In the genomic region with DNA sequence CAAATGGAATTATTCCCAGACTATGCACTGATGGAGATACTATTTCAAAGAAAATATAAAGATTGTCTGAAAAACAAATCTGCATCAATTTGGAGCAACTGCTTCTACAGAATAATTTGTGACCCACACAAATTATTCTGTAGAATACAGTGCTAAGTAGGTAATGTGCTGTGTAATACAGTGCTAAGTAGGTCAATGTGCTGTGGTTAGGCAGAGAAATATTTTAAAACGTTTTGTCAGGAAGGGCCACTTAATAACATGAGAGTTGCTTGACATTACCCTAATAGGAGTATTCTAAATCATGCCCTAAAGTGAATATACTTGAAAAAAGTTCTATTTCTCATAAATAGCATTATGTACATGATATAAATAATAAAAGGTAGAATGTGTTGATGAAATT, we compare ENCODE assay signal across 16 cellular contexts.
DNase-seq lines count a peak whose midpoint lies in the region; ATAC-seq and TF ChIP-seq lines count a peak whose summit lies in the region.
"Had no signal": no experiment of that assay in that cellular context is flagged by ENCODE, and none has a peak within 500 bp of the region (broad histone marks: within the 10 kb centered on the region; RNA-seq: fewer than 3 reads in every experiment).

No MANE protein-coding gene starts in this region.

- H3K36me3 ChIP-seq in mesenchymal stem cell (ENCODE audit: control insufficient read depth in 1 of 2, insufficient read depth in 2 of 2, low read depth in 1 of 2, low read length in 2 of 2) (no peaks in the 10 kb centered on the region), smooth muscle cell (ENCODE audit: low read depth) (no peaks in the 10 kb centered on the region)
- H3K36me3 ChIP-seq: BE2C had no signal

- H3K9me3 ChIP-seq in mesenchymal stem cell (ENCODE audit: control insufficient read depth, low read length) = no peaks in the 10 kb centered on the region
- H3K9me3 ChIP-seq in smooth muscle cell (replicated peaks; ENCODE audit: low read depth) = no peaks in the 10 kb centered on the region
- H3K9me3 ChIP-seq: BE2C had no signal

- H3K27me3 ChIP-seq in mesenchymal stem cell (ENCODE audit: control insufficient read depth in 1 of 2, insufficient read depth in 1 of 2, low read length in 2 of 2) = no peaks in the 10 kb centered on the region
- H3K27me3 ChIP-seq in smooth muscle cell (ENCODE audit: low read depth) = no peaks in the 10 kb centered on the region
- H3K27me3 ChIP-seq: BE2C had no signal

- H3F3A ChIP-seq in smooth muscle cell (ENCODE audit: low read depth) = no peaks in the 10 kb centered on the region

- ATAC-seq in HG02763 (IDR thresholded peaks at IDR 0.05; ENCODE audit: unreplicated experiment) = no peak
- ATAC-seq: HepG2 had no signal

- H4K20me1 ChIP-seq in smooth muscle cell (ENCODE audit: low read depth) = no peaks in the 10 kb centered on the region

- DNase-seq in G401 (ENCODE audit: low spot score) (peak; percentile 76), amniotic epithelial cell (ENCODE audit: low read depth) (peak; percentile 62), mesenchymal stem cell (peak; percentile 10), smooth muscle cell (lab: John Stamatoyannopoulos, UW; ENCODE audit: unreplicated experiment) (no peak), GM13976 (ENCODE audit: low spot score) (no peak)
- DNase-seq: BE2C; CD4-positive, CD25-positive, alpha-beta regulatory T cell; CD8-positive, alpha-beta memory T cell; COR-L47; DMS 273 treated with DMSO at 0.1 percent for 48 hours; DMS53; DND-41; EL; H9 had no signal

- no peak overlapping the region for H2AK5ac ChIP-seq in mesenchymal stem cell (ENCODE audit: low read length, severe bottlenecking)

- H3K27ac ChIP-seq in mesenchymal stem cell (ENCODE audit: low read length, poor library complexity, severe bottlenecking) (no peak overlapping the region), smooth muscle cell (ENCODE audit: low read depth) (no peak overlapping the region)

- TF ChIP-seq CTCF in smooth muscle cell (IDR thresholded peaks at IDR 0.05; ENCODE audit: borderline replicate concordance, insufficient read depth, poor library complexity, severe bottlenecking) (no peak), GM13976 (IDR thresholded peaks at IDR 0.05; ENCODE audit: borderline replicate concordance, control extremely low read depth, extremely low read depth, insufficient read depth, missing control alignments) (no peak)

- no peaks in the 10 kb centered on the region for H3K4me1 ChIP-seq in mesenchymal stem cell (ENCODE audit: control insufficient read depth, insufficient read depth, low read depth, low read length)
- peaks cover 4% of the 10 kb centered on the region for H3K4me1 ChIP-seq in smooth muscle cell (ENCODE audit: low read depth)
- H3K4me1 ChIP-seq: BE2C had no signal

- no peak overlapping the region for H2BK5ac ChIP-seq in mesenchymal stem cell (ENCODE audit: low read depth, low read length, poor library complexity, severe bottlenecking)

- no peak overlapping the region for H2BK12ac ChIP-seq in mesenchymal stem cell (ENCODE audit: low read length in 2 of 2)

- H2BK15ac ChIP-seq in mesenchymal stem cell (ENCODE audit: low read depth, poor library complexity, severe bottlenecking) = no peak overlapping the region

- H3K4ac ChIP-seq in mesenchymal stem cell (ENCODE audit: low read depth in 1 of 2, low read length in 2 of 2) = no peak overlapping the region

- no peak overlapping the region for H4K91ac ChIP-seq in mesenchymal stem cell (ENCODE audit: low read length)

- H3K79me2 ChIP-seq in smooth muscle cell (ENCODE audit: low read depth) = no peaks in the 10 kb centered on the region

- no peaks in the 10 kb centered on the region for H3K79me1 ChIP-seq in mesenchymal stem cell (replicated peaks; ENCODE audit: low read length, poor library complexity, severe bottlenecking)

- WGBS in mesenchymal stem cell = no CpG with 5 or more reads among the region's 1 CpG
- 6% methylated on average over 1 of the region's 1 CpG for WGBS in smooth muscle cell (ENCODE audit: low lambda C conversion rate)

- H4K8ac ChIP-seq in mesenchymal stem cell (ENCODE audit: low read length) = no peak overlapping the region

- H3K9ac ChIP-seq in mesenchymal stem cell (ENCODE audit: low read length) (no peak overlapping the region), smooth muscle cell (ENCODE audit: low read depth) (no peak overlapping the region)

- H3K14ac ChIP-seq in mesenchymal stem cell (ENCODE audit: low read length in 2 of 2) = no peak overlapping the region

- H2BK120ac ChIP-seq in mesenchymal stem cell (ENCODE audit: low read depth, low read length) = no peak overlapping the region

- H3K4me3 ChIP-seq in mesenchymal stem cell (ENCODE audit: insufficient read depth in 1 of 2, low read depth in 1 of 2, low read length in 2 of 2) (no peak overlapping the region), smooth muscle cell (no peak overlapping the region)

- H3K4me2 ChIP-seq in mesenchymal stem cell (ENCODE audit: low read length, poor library complexity, severe bottlenecking) (no peak overlapping the region), smooth muscle cell (peak overlapping the region; percentile 2)

- H3K23ac ChIP-seq in mesenchymal stem cell (ENCODE audit: low read length in 2 of 2) = no peak overlapping the region

- in situ Hi-C loops in G401 (cut with HindIII; ENCODE audit: low sequenced_read_pairs) = no loop called here
- in situ Hi-C loops in GM13976 (cut with MboI; ENCODE audit: low sequenced_read_pairs, unreplicated experiment) = no loop called here

- no peak overlapping the region for H3K18ac ChIP-seq in mesenchymal stem cell (ENCODE audit: low read depth in 1 of 2, low read length in 2 of 2)

- H2AFZ ChIP-seq in mesenchymal stem cell (ENCODE audit: low read depth, low read length) = no peak overlapping the region
- peak overlapping the region; percentile 43 for H2AFZ ChIP-seq in smooth muscle cell (ENCODE audit: low read depth)

Comparison
In these comparisons a context has a peak if more than half of its experiments do, and no peak if none do; other contexts are left out.
1. DNase-seq: peak in G401 (single experiment), amniotic epithelial cell (single experiment) and mesenchymal stem cell (single experiment); none in smooth muscle cell (single experiment) and GM13976 (single experiment).